Comparison of ENCODE assay signal across 18 cellular contexts in genomic region chr2:24579053-24579803, GRCh38.
DNase-seq lines count a peak whose midpoint lies in the region; ATAC-seq, FAIRE-seq and TF ChIP-seq lines count a peak whose summit lies in the region.
"Had no signal": no experiment of that assay in that cellular context is flagged by ENCODE, and none has a peak within 500 bp of the region (broad histone marks: within the 10 kb centered on the region; RNA-seq: fewer than 3 reads in every experiment).

No MANE protein-coding gene starts in this region.

- peaks cover 30% of the 10 kb centered on the region for H3K36me3 Mint-ChIP-seq in activated CD4-positive, alpha-beta T cell treated with anti-CD3 and anti-CD28 coated beads for 36 hours (ENCODE audit: low read depth)
- H3K36me3 Mint-ChIP-seq in activated B cell treated with CpG ODN at 0.5 μM for 24 hours (ENCODE audit: low read depth) = peaks cover 11% of the 10 kb centered on the region

- intact Hi-C loops in activated CD4-positive, alpha-beta T cell treated with anti-CD3 and anti-CD28 coated beads for 36 hours (cut with DNase I, micrococcal nuclease) = loop anchor here (2.0 to 5.0 kb wide), 2 partner anchors 123 to 652 kb away; partner anchors contain the start of gene ATAD2B (in 1 of the 2)
- intact Hi-C loops in activated B cell treated with CpG ODN at 0.5 μM for 24 hours (cut with micrococcal nuclease) (loop anchor here (5.0 kb wide), 2 partner anchors 72 to 73 kb away; no protein-coding TSS in a partner anchor), cardiac septum (cut with DNase I) (no loop called here)

- peaks cover 69% of the 10 kb centered on the region for H3K4me1 Mint-ChIP-seq in activated CD4-positive, alpha-beta T cell treated with anti-CD3 and anti-CD28 coated beads for 36 hours
- peaks cover 69% of the 10 kb centered on the region for H3K4me1 Mint-ChIP-seq in activated B cell treated with CpG ODN at 0.5 μM for 24 hours

- TF ChIP-seq CTCF in activated B cell treated with CpG ODN at 0.5 μM for 24 hours (IDR thresholded peaks at IDR 0.05) = no peak

- H3K9me3 Mint-ChIP-seq in activated CD4-positive, alpha-beta T cell treated with anti-CD3 and anti-CD28 coated beads for 36 hours (ENCODE audit: low read depth) = no peaks in the 10 kb centered on the region
- no peaks in the 10 kb centered on the region for H3K9me3 Mint-ChIP-seq in activated B cell treated with CpG ODN at 0.5 μM for 24 hours

- CTCF ChIA-PET in activated CD4-positive, alpha-beta T cell treated with anti-CD3 and anti-CD28 coated beads for 36 hours (lab: Charles Lee) = interaction anchor here (0.5 to 2.1 kb wide), 10 partner anchors 8 to 249 kb away, joined by 3 to 8 read pairs (median 4); no protein-coding TSS in a partner anchor
- CTCF ChIA-PET in activated B cell treated with CpG ODN at 0.5 μM for 24 hours (lab: Charles Lee) = no interaction called here

- peak overlapping the region; percentile 5 for H3K4me3 Mint-ChIP-seq in activated CD4-positive, alpha-beta T cell treated with anti-CD3 and anti-CD28 coated beads for 36 hours
- H3K4me3 Mint-ChIP-seq in activated B cell treated with CpG ODN at 0.5 μM for 24 hours = peak overlapping the region; percentile 55
- H3K4me3 Mint-ChIP-seq: type B pancreatic cell had no signal

- POLR2A ChIA-PET in activated CD4-positive, alpha-beta T cell treated with anti-CD3 and anti-CD28 coated beads for 36 hours (lab: Charles Lee) = interaction anchor here (0.7 kb wide), 1 partner anchor 773 kb away, joined by 3 read pairs; no protein-coding TSS in a partner anchor
- POLR2A ChIA-PET in activated B cell treated with CpG ODN at 0.5 μM for 24 hours (lab: Charles Lee) = interaction anchor here (1.0 to 1.3 kb wide), 2 partner anchors 10 to 88 kb away, joined by 4 to 8 read pairs; partner anchors contain the start of gene NCOA1

- H3K27ac Mint-ChIP-seq in activated CD4-positive, alpha-beta T cell treated with anti-CD3 and anti-CD28 coated beads for 36 hours = peak overlapping the region; percentile 88
- peak overlapping the region; percentile 72 for H3K27ac Mint-ChIP-seq in activated B cell treated with CpG ODN at 0.5 μM for 24 hours
- H3K27ac Mint-ChIP-seq: type B pancreatic cell had no signal

- peak; percentile 65 for FAIRE-seq in GM18507 (lab: Jason Lieb, UNC)
- FAIRE-seq: K562 had no signal

- DNase-seq in activated CD4-positive, alpha-beta T cell treated with anti-CD3 and anti-CD28 coated beads for 36 hours = peak; percentile 34
- DNase-seq in activated CD4-positive, alpha-beta T cell treated with anti-CD3 and anti-CD28 coated beads for 1 hour = no peak
- DNase-seq in GM18507 (ENCODE audit: extremely low spot score, insufficient read length, low read depth) = no peak
- no peak for DNase-seq in activated B cell treated with CpG ODN at 0.5 μM for 24 hours
- DNase-seq in myocyte (ENCODE audit: low read depth) = peak; percentile 18
- no peak for DNase-seq in SK-N-DZ (ENCODE audit: low spot score)
- no peak for DNase-seq in cardiac septum (ENCODE audit: low spot score)
- no peak for DNase-seq in stimulated activated naive CD4-positive, alpha-beta T cell treated with Interleukin-2 at 50 U/mL for 16 hours (lab: John Stamatoyannopoulos, UW)
- DNase-seq: aorta, C1 segment of cervical spinal cord, DMS 273 treated with DMSO at 0.1 percent for 48 hours, left cardiac atrium, NCI-H1092 treated with DMSO at 0.1 percent for 48 hours, NCI-H2171 treated with DMSO at 0.1 percent for 48 hours, occipital lobe, right lobe of liver had no signal

- ATAC-seq in activated CD4-positive, alpha-beta T cell treated with anti-CD3 and anti-CD28 coated beads for 36 hours = peak; percentile 77
- ATAC-seq in activated B cell treated with CpG ODN at 0.5 μM for 24 hours (ENCODE audit: low read depth) = peak; percentile 60
- ATAC-seq: K562, left cardiac atrium, right lobe of liver had no signal

- H3K27me3 Mint-ChIP-seq in activated CD4-positive, alpha-beta T cell treated with anti-CD3 and anti-CD28 coated beads for 36 hours = no peaks in the 10 kb centered on the region
- no peaks in the 10 kb centered on the region for H3K27me3 Mint-ChIP-seq in activated B cell treated with CpG ODN at 0.5 μM for 24 hours
- H3K27me3 Mint-ChIP-seq: type B pancreatic cell had no signal

Comparison
In these comparisons a context has a peak if more than half of its experiments do, and no peak if none do; other contexts are left out.
1. DNase-seq: peak in activated CD4-positive, alpha-beta T cell treated with anti-CD3 and anti-CD28 coated beads for 36 hours (single experiment) and myocyte (single experiment); none in activated CD4-positive, alpha-beta T cell treated with anti-CD3 and anti-CD28 coated beads for 1 hour (single experiment), GM18507 (single experiment), activated B cell treated with CpG ODN at 0.5 μM for 24 hours (single experiment), SK-N-DZ (single experiment), cardiac septum (single experiment) and stimulated activated naive CD4-positive, alpha-beta T cell treated with Interleukin-2 at 50 U/mL for 16 hours (single experiment).